In genomic region chr3:191238321-191238817, GRCh38 we compare ENCODE assay signal across 13 cellular contexts. TPM values are rescaled to one million over a fixed set of nuclear protein-coding genes. Genes with fewer than 3 reads are reported as not detected.
DNase-seq lines count a peak whose midpoint lies in the region; ATAC-seq, FAIRE-seq and TF ChIP-seq lines count a peak whose summit lies in the region.
"Had no signal": no experiment of that assay in that cellular context is flagged by ENCODE, and none has a peak within 500 bp of the region (broad histone marks: within the 10 kb centered on the region; RNA-seq: fewer than 3 reads in every experiment).

No MANE protein-coding gene starts in this region.

- peaks cover 14% of the 10 kb centered on the region for H3K4me1 ChIP-seq in OCI-LY7 (ENCODE audit: insufficient read depth, low read length, poor library complexity, severe bottlenecking)
- peaks cover 45% of the 10 kb centered on the region for H3K4me1 ChIP-seq in endothelial cell of umbilical vein (ENCODE audit: control insufficient read depth, extremely low read depth, insufficient read depth, low read length)

- H3K9me1 ChIP-seq in endothelial cell of umbilical vein (replicated peaks; ENCODE audit: control insufficient read depth, extremely low read depth, insufficient read depth, low read length): no peaks in the 10 kb centered on the region

- POLR2A ChIA-PET in OCI-LY7 (lab: Charles Lee): interaction anchor here (0.5 to 1.6 kb wide), 7 partner anchors 12 to 122 kb away, joined by 3 to 5 read pairs (median 4); no protein-coding TSS in a partner anchor
- POLR2A ChIA-PET in endothelial cell of umbilical vein (lab: Charles Lee): no interaction called here

- TF ChIP-seq CTCF in OCI-LY7 (conservative IDR thresholded peaks at IDR 0.05; ENCODE audit: low read length): no peak
- TF ChIP-seq CTCF in endothelial cell of umbilical vein (IDR thresholded peaks at IDR 0.05; ENCODE audit: extremely low read depth in 1 of 2, insufficient read depth in 1 of 2, low read depth in 1 of 2, low read length in 2 of 2): no peak

- no peaks in the 10 kb centered on the region for H4K20me1 ChIP-seq in OCI-LY7 (ENCODE audit: insufficient read depth, low read length)
- H4K20me1 ChIP-seq in endothelial cell of umbilical vein (replicated peaks; ENCODE audit: control insufficient read depth, extremely low read depth, insufficient read depth, low read length): no peaks in the 10 kb centered on the region

- H3K27ac ChIP-seq in OCI-LY7 (ENCODE audit: low read depth, low read length, poor library complexity, severe bottlenecking) (no peak overlapping the region), endothelial cell of umbilical vein (ENCODE audit: insufficient read depth, low read depth, low read length) (peak overlapping the region; percentile 86)

- H2AFZ ChIP-seq in OCI-LY7 (ENCODE audit: low read length): 0 out of 2 replicates have a peak overlapping the region, but pooled peaks have one; percentile 4
- peak overlapping the region; percentile 93 for H2AFZ ChIP-seq in endothelial cell of umbilical vein (ENCODE audit: low read depth, low read length)

- intact Hi-C loops in OCI-LY7 (cut with micrococcal nuclease; ENCODE audit: unreplicated experiment) (loop anchor here (10.0 kb wide), 1 partner anchor 354 kb away; no protein-coding TSS in a partner anchor), endothelial cell of umbilical vein (cut with micrococcal nuclease) (loop anchor here (2.0 to 10.0 kb wide), 4 partner anchors 92 to 1166 kb away; partner anchors contain the start of gene UTS2B)

- H3K9ac ChIP-seq in endothelial cell of umbilical vein (replicated peaks; ENCODE audit: extremely low read depth, insufficient read depth, low read length): peak overlapping the region; percentile 38

- H3K79me2 ChIP-seq in OCI-LY7 (ENCODE audit: insufficient read depth, low read depth, low read length) (no peaks in the 10 kb centered on the region), endothelial cell of umbilical vein (ENCODE audit: control insufficient read depth, insufficient read depth, low read length) (no peaks in the 10 kb centered on the region)

- CTCF ChIA-PET in OCI-LY7 (lab: Charles Lee; ENCODE audit: unreplicated experiment): no interaction called here
- CTCF ChIA-PET in endothelial cell of umbilical vein (lab: Charles Lee): interaction anchor here (1.0 to 1.4 kb wide), 2 partner anchors 82 to 102 kb away, joined by 3 to 5 read pairs; no protein-coding TSS in a partner anchor

- DNase-seq in GM12892 (ENCODE audit: insufficient read length) (no peak), OCI-LY7 (ENCODE audit: low spot score) (no peak), endothelial cell of umbilical vein (ENCODE audit: low read depth, low spot score) (peak; percentile 91), pulmonary artery endothelial cell (ENCODE audit: low read depth, low spot score) (peak; percentile 41), SW480 (ENCODE audit: low spot score) (no peak), cortex of kidney (lab: John Stamatoyannopoulos, UW) (no peak)
- no peak for DNase-seq in central memory CD4-positive, alpha-beta T cell
- DNase-seq: activated T-cell treated with anti-CD3 and anti-CD28 coated beads, Interleukin-2, amount 50 U/mL, for 4 hours; DMS79; erythroblast; SHP77 had no signal

- dilution Hi-C loops in endothelial cell of umbilical vein (cut with MboI; ENCODE audit: extremely low pct_ligation_motif_present, low sequenced_read_pairs): no loop called here

- H3K9me3 ChIP-seq in OCI-LY7 (ENCODE audit: low read length) (no peaks in the 10 kb centered on the region), endothelial cell of umbilical vein (replicated peaks; ENCODE audit: control insufficient read depth, insufficient read depth, low read length) (no peaks in the 10 kb centered on the region)

- H3K4me3 ChIP-seq in OCI-LY7 (ENCODE audit: low read depth, low read length, poor library complexity, severe bottlenecking): no peak overlapping the region
- H3K4me3 ChIP-seq in endothelial cell of umbilical vein (replicated peaks in 1 of 3; ENCODE audit: insufficient read depth in 1 of 3, low read depth in 1 of 3, low read length in 3 of 3): peak overlapping the region in 1 of 3 experiments; percentile 41

- H3K9me2 ChIP-seq in OCI-LY7 (ENCODE audit: insufficient read depth, low read length): no peaks in the 10 kb centered on the region

- H3K4me2 ChIP-seq in OCI-LY7 (ENCODE audit: low read length) (no peak overlapping the region), endothelial cell of umbilical vein (ENCODE audit: insufficient read depth, low read length) (peak overlapping the region; percentile 54)

- H3K36me3 ChIP-seq in OCI-LY7 (ENCODE audit: insufficient read depth, low read length) (no peaks in the 10 kb centered on the region), endothelial cell of umbilical vein (ENCODE audit: control insufficient read depth in 2 of 2, extremely low read depth in 1 of 2, insufficient read depth in 2 of 2, low read length in 2 of 2) (no peaks in the 10 kb centered on the region)

- no peaks in the 10 kb centered on the region for H3K27me3 ChIP-seq in endothelial cell of umbilical vein (ENCODE audit: control insufficient read depth in 2 of 2, insufficient read depth in 2 of 2, low read length in 2 of 2)

- TF ChIP-seq POLR2A in GM12892 (IDR thresholded peaks at IDR 0.05; ENCODE audit: low read depth, low read length) (no peak), endothelial cell of umbilical vein (IDR thresholded peaks at IDR 0.05; ENCODE audit: low read depth, low read length) (peak; percentile 55)

- FAIRE-seq in GM12892 (lab: Jason Lieb, UNC): peak; percentile 51
- peak; percentile 95 for FAIRE-seq in endothelial cell of umbilical vein (lab: Jason Lieb, UNC)
- FAIRE-seq: islet of Langerhans had no signal

- BruUV-seq in OCI-LY7 (replicated peaks; lab: Mats Ljungman, UMichigan): no TSS peak
- no TSS peak for BruUV-seq in endothelial cell of umbilical vein (replicated peaks; lab: Mats Ljungman, UMichigan)

- no peak for ATAC-seq in HG03469 (IDR thresholded peaks at IDR 0.05; ENCODE audit: unreplicated experiment)
- ATAC-seq: activated T-cell treated with anti-CD3 and anti-CD28 coated beads, Interleukin-2, amount 50 U/mL, for 4 hours had no signal

TF ChIP-seq in endothelial cell of umbilical vein, 7 proteins besides CTCF, POLR2A, EP300 and RAD21:
- peak; percentile 67 for TF ChIP-seq POLR2AphosphoS5 (IDR thresholded peaks at IDR 0.05; ENCODE audit: insufficient read depth, low read depth, low read length)
- TF ChIP-seq FOS (IDR thresholded peaks at IDR 0.05; ENCODE audit: borderline replicate concordance, insufficient read depth, low read length): peak; percentile 72
- TF ChIP-seq EZH2 (IDR thresholded peaks at IDR 0.05; ENCODE audit: borderline replicate concordance, low read depth, low read length, severe bottlenecking): no peak
- peak; percentile 32 for TF ChIP-seq JUN (IDR thresholded peaks at IDR 0.05; ENCODE audit: borderline replicate concordance, insufficient read depth, insufficient read length, low read depth)
- TF ChIP-seq MYC (IDR thresholded peaks at IDR 0.05; ENCODE audit: low read depth, low read length): no peak
- peak; percentile 84 for TF ChIP-seq GATA2 (IDR thresholded peaks at IDR 0.05; ENCODE audit: insufficient read depth, insufficient read length, low read depth, low read length)
- TF ChIP-seq MAX (IDR thresholded peaks at IDR 0.05; ENCODE audit: insufficient read depth, insufficient read length): no peak

RNA-seq across cellular contexts. Expression of gene OSTN, which starts 39.3 kb away (rescaled TPM):
- polyA plus RNA-seq in GM12892 (2012; ENCODE audit: missing spikeins): not detected
- not detected in 2 replicates for total RNA-seq in OCI-LY7 (2014; rRNA removed; shearing (Covaris generic))
- total RNA-seq in OCI-LY7 (2022) (not detected in 2 replicates), endothelial cell of umbilical vein (not detected in 2 replicates), pulmonary artery endothelial cell (not detected in 2 replicates)
- not detected in 2 replicates for polyA plus RNA-seq in endothelial cell of umbilical vein
- not detected in 2 replicates for polyA plus RNA-seq in endothelial cell of umbilical vein (2011; cell fraction: cytosol; rRNA removed)
- polyA plus RNA-seq in endothelial cell of umbilical vein (2011; cell fraction: nucleus; rRNA removed): not detected in 2 replicates
- not detected in 2 replicates for polyA plus RNA-seq in endothelial cell of umbilical vein (2012)
- not detected in 2 replicates for polyA minus RNA-seq in endothelial cell of umbilical vein
- not detected for polyA minus RNA-seq in endothelial cell of umbilical vein (2011; cell fraction: cytosol; rRNA and poly(A)+ RNA removed)
- polyA minus RNA-seq in endothelial cell of umbilical vein (2011; cell fraction: nucleus; rRNA and poly(A)+ RNA removed): not detected in 2 replicates
- total RNA-seq: activated T-cell treated with anti-CD3 and anti-CD28 coated beads, Interleukin-2, amount 50 U/mL, for 4 hours had no signal

Comparison
In these comparisons a context has a peak if more than half of its experiments do, and no peak if none do; other contexts are left out.
1. DNase-seq: peak in endothelial cell of umbilical vein (single experiment) and pulmonary artery endothelial cell (single experiment); none in GM12892 (single experiment), OCI-LY7 (single experiment), SW480 (single experiment), cortex of kidney (single experiment) and central memory CD4-positive, alpha-beta T cell (single experiment).